Comparison of ENCODE assay signal across 20 cellular contexts in genomic region chr1:25041869-25042268, GRCh38.
"Had no signal": no experiment of that assay in that cellular context is flagged by ENCODE, and none has a peak within 500 bp of the region (broad histone marks: within the 10 kb centered on the region; RNA-seq: fewer than 3 reads in every experiment).

No MANE protein-coding gene starts in this region.

- H3K9me3 ChIP-seq: MG63, SJCRH30 had no signal

- H3K27ac ChIP-seq: SJCRH30 had no signal

- ATAC-seq: HepG2, Panc1, PC-3, Right ventricle myocardium inferior, SK-N-SH treated with all-trans-retinoic acid at 6 μM for 48 hours had no signal

- H3K4me3 ChIP-seq: MG63, SJCRH30 had no signal

- DNase-seq: IMR-90; Karpas-422; KG1; MG63; NCI-H1092; NCI-H1436; NCI-H2081 treated with DMSO at 0.1 percent for 48 hours; NCI-H2171; NCI-H2227 treated with DMSO at 0.1 percent for 48 hours; NCI-H524; NCI-H526 treated with DMSO at 0.1 percent for 48 hours; NCI-H748 treated with DMSO at 0.1 percent for 48 hours; NK-92 treated with Interleukin-12 subunit alpha and Interleukin-12 subunit beta, amount 100 ng/mL, for 24 hours; PC-3; SHP77 treated with DMSO at 0.1 percent for 48 hours; SJCRH30 had no signal

- H3K4me1 ChIP-seq: SJCRH30 had no signal

- H3K36me3 ChIP-seq: MG63, SJCRH30 had no signal

- H3K27me3 ChIP-seq: MG63 had no signal
